1 cellular context compared by ENCODE assay signal in genomic region chr17:16439303-16439791, GRCh38.
TF ChIP-seq lines count a peak whose summit lies in the region.

No MANE protein-coding gene starts in this region.

TF ChIP-seq in WTC11, 78 proteins besides CTCF, POLR2A, EP300 and RAD21 (continued from another document):
- TF ChIP-seq JAZF1 (CRISPR knock-in tag; IDR thresholded peaks at IDR 0.05) = no peak
- no peak for TF ChIP-seq NFYB (CRISPR knock-in tag; conservative IDR thresholded peaks at IDR 0.05; ENCODE audit: low read depth)
- TF ChIP-seq PRRX2 (CRISPR knock-in tag; IDR thresholded peaks at IDR 0.05) = peak; percentile 59; the same call in 1 of the 2 replicates
- TF ChIP-seq KAT7 (CRISPR knock-in tag; IDR thresholded peaks at IDR 0.05; ENCODE audit: borderline replicate concordance) = no peak
- TF ChIP-seq GABPB1 (CRISPR knock-in tag; IDR thresholded peaks at IDR 0.05) = no peak
- TF ChIP-seq ZBTB21 (CRISPR knock-in tag; IDR thresholded peaks at IDR 0.05; ENCODE audit: borderline replicate concordance) = no peak
- TF ChIP-seq ZNF396 (CRISPR knock-in tag; IDR thresholded peaks at IDR 0.05; ENCODE audit: borderline replicate concordance) = no peak
- no peak for TF ChIP-seq STAT6 (CRISPR knock-in tag; conservative IDR thresholded peaks at IDR 0.05; ENCODE audit: low read depth)
- no peak for TF ChIP-seq ELF4 (CRISPR knock-in tag; IDR thresholded peaks at IDR 0.05; ENCODE audit: low read depth)
- no peak for TF ChIP-seq NFATC4 (CRISPR knock-in tag; IDR thresholded peaks at IDR 0.05)
- no peak for TF ChIP-seq PREB (CRISPR knock-in tag; IDR thresholded peaks at IDR 0.05; ENCODE audit: borderline replicate concordance)
- TF ChIP-seq, protein P1, sequence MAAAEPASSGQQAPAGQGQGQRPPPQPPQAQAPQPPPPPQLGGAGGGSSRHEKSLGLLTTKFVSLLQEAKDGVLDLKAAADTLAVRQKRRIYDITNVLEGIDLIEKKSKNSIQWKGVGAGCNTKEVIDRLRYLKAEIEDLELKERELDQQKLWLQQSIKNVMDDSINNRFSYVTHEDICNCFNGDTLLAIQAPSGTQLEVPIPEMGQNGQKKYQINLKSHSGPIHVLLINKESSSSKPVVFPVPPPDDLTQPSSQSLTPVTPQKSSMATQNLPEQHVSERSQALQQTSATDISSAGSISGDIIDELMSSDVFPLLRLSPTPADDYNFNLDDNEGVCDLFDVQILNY (CRISPR knock-in tag; IDR thresholded peaks at IDR 0.05) = no peak
- TF ChIP-seq ZNF121 (CRISPR knock-in tag; IDR thresholded peaks at IDR 0.05) = no peak
- no peak for TF ChIP-seq SOX15 (CRISPR knock-in tag; IDR thresholded peaks at IDR 0.05)
- peak; percentile 77; the same call in 1 of the 2 replicates for TF ChIP-seq HMGXB4 (CRISPR knock-in tag; IDR thresholded peaks at IDR 0.05)
- TF ChIP-seq ZNF423 (CRISPR knock-in tag; IDR thresholded peaks at IDR 0.05) = no peak
- TF ChIP-seq, protein P2, sequence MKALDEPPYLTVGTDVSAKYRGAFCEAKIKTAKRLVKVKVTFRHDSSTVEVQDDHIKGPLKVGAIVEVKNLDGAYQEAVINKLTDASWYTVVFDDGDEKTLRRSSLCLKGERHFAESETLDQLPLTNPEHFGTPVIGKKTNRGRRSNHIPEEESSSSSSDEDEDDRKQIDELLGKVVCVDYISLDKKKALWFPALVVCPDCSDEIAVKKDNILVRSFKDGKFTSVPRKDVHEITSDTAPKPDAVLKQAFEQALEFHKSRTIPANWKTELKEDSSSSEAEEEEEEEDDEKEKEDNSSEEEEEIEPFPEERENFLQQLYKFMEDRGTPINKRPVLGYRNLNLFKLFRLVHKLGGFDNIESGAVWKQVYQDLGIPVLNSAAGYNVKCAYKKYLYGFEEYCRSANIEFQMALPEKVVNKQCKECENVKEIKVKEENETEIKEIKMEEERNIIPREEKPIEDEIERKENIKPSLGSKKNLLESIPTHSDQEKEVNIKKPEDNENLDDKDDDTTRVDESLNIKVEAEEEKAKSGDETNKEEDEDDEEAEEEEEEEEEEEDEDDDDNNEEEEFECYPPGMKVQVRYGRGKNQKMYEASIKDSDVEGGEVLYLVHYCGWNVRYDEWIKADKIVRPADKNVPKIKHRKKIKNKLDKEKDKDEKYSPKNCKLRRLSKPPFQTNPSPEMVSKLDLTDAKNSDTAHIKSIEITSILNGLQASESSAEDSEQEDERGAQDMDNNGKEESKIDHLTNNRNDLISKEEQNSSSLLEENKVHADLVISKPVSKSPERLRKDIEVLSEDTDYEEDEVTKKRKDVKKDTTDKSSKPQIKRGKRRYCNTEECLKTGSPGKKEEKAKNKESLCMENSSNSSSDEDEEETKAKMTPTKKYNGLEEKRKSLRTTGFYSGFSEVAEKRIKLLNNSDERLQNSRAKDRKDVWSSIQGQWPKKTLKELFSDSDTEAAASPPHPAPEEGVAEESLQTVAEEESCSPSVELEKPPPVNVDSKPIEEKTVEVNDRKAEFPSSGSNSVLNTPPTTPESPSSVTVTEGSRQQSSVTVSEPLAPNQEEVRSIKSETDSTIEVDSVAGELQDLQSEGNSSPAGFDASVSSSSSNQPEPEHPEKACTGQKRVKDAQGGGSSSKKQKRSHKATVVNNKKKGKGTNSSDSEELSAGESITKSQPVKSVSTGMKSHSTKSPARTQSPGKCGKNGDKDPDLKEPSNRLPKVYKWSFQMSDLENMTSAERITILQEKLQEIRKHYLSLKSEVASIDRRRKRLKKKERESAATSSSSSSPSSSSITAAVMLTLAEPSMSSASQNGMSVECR (CRISPR knock-in tag; IDR thresholded peaks at IDR 0.05; ENCODE audit: borderline replicate concordance) = peak; percentile 45; the same call in 1 of the 2 replicates
- no peak for TF ChIP-seq SP1 (CRISPR knock-in tag; conservative IDR thresholded peaks at IDR 0.05)
- TF ChIP-seq ZNF671 (CRISPR knock-in tag; IDR thresholded peaks at IDR 0.05) = no peak; the same call in 1 of the 2 replicates
- no peak for TF ChIP-seq ZNF416 (CRISPR knock-in tag; IDR thresholded peaks at IDR 0.05)
- TF ChIP-seq, protein P3, sequence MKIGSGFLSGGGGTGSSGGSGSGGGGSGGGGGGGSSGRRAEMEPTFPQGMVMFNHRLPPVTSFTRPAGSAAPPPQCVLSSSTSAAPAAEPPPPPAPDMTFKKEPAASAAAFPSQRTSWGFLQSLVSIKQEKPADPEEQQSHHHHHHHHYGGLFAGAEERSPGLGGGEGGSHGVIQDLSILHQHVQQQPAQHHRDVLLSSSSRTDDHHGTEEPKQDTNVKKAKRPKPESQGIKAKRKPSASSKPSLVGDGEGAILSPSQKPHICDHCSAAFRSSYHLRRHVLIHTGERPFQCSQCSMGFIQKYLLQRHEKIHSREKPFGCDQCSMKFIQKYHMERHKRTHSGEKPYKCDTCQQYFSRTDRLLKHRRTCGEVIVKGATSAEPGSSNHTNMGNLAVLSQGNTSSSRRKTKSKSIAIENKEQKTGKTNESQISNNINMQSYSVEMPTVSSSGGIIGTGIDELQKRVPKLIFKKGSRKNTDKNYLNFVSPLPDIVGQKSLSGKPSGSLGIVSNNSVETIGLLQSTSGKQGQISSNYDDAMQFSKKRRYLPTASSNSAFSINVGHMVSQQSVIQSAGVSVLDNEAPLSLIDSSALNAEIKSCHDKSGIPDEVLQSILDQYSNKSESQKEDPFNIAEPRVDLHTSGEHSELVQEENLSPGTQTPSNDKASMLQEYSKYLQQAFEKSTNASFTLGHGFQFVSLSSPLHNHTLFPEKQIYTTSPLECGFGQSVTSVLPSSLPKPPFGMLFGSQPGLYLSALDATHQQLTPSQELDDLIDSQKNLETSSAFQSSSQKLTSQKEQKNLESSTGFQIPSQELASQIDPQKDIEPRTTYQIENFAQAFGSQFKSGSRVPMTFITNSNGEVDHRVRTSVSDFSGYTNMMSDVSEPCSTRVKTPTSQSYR (CRISPR knock-in tag; IDR thresholded peaks at IDR 0.05) = no peak
- TF ChIP-seq, protein P4, sequence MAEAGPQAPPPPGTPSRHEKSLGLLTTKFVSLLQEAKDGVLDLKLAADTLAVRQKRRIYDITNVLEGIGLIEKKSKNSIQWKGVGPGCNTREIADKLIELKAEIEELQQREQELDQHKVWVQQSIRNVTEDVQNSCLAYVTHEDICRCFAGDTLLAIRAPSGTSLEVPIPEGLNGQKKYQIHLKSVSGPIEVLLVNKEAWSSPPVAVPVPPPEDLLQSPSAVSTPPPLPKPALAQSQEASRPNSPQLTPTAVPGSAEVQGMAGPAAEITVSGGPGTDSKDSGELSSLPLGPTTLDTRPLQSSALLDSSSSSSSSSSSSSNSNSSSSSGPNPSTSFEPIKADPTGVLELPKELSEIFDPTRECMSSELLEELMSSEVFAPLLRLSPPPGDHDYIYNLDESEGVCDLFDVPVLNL (CRISPR knock-in tag; IDR thresholded peaks at IDR 0.05; ENCODE audit: borderline replicate concordance, low read depth) = no peak
- TF ChIP-seq ZNF263 (CRISPR knock-in tag; IDR thresholded peaks at IDR 0.05; ENCODE audit: low read depth) = 0 out of 2 replicates have a peak, but pooled peaks have one; percentile 20
